Comparison of ENCODE assay signal across 2 cellular contexts in the genomic region with DNA sequence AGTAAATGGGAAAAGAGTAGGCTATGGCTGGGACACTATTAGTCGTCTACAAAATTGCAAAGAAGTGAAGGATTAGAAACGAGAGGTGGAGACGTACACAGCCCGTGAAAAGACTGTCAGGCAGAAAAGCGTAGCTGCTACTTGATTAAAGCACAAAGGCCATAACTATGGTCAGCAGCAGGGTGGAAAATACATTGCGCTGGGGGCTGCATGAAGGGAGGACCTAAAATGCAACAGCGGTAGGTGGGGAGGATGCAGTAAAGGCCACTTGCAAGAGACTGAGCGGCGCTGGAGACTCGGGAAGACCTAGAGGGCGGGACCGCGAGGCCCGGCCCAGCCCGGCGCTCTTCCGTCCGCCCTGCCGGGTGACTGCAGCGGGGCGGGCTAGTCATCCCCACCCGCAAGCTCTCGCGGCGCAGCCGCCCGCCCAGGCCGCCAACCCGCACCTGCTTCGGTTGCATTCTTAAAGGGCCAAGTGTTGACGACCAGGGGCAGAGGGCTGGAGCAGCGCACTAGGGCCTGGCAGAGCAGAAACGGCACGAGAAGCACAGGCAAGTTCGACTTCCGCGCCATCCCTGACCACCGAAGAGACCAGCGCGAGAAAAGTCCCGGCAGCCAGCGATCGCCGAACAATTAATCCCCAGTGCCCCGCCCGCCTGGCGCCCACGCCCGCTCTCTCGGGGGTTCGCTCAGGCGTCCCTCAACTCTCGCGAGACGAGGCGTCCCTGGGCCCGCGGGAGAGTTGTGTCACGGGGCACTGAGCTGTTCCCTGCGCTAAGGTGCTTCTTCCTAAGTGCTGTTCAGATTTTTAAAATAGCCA.
TF ChIP-seq lines count a peak whose summit lies in the region.

TSS of gene AGA (minus strand) at position 635 of the 820 bp plus-strand sequence. CDS start at position 573, 62 bp downstream.

TF ChIP-seq in HEK293, 187 proteins besides CTCF, POLR2A, EP300 and RAD21 (continued from another document and continues in another):
- TF ChIP-seq MZF1 (tag by site-specific recombination; IDR thresholded peaks at IDR 0.05; ENCODE audit: borderline replicate concordance), result peak; percentile 83
- TF ChIP-seq ZBTB8A (tag by site-specific recombination; IDR thresholded peaks at IDR 0.05), result peak; percentile 93
- peak; percentile 75 for TF ChIP-seq KLF9 (tag by site-specific recombination; IDR thresholded peaks at IDR 0.05; ENCODE audit: low read depth)
- TF ChIP-seq ZSCAN18 (tag by site-specific recombination; IDR thresholded peaks at IDR 0.05), result no peak
- TF ChIP-seq OSR2 (tag by site-specific recombination; IDR thresholded peaks at IDR 0.05), result 0 out of 2 replicates have a peak, but pooled peaks have one; percentile 16
- TF ChIP-seq ZFP37 (tag by site-specific recombination; IDR thresholded peaks at IDR 0.05), result peak; percentile 89
- peak; percentile 65; the same call in 1 of the 2 replicates for TF ChIP-seq ZNF610 (tag by site-specific recombination; IDR thresholded peaks at IDR 0.05; ENCODE audit: borderline replicate concordance)
- TF ChIP-seq GFI1B (tag by site-specific recombination; IDR thresholded peaks at IDR 0.05), result no peak
- TF ChIP-seq, protein P1, sequence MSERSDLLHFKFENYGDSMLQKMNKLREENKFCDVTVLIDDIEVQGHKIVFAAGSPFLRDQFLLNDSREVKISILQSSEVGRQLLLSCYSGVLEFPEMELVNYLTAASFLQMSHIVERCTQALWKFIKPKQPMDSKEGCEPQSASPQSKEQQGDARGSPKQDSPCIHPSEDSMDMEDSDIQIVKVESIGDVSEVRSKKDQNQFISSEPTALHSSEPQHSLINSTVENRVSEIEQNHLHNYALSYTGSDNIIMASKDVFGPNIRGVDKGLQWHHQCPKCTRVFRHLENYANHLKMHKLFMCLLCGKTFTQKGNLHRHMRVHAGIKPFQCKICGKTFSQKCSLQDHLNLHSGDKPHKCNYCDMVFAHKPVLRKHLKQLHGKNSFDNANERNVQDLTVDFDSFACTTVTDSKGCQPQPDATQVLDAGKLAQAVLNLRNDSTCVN (tag by site-specific recombination; optimal IDR thresholded peaks at IDR 0.05), result peak; percentile 65
- peak; percentile 38; the same call in 1 of the 2 replicates for TF ChIP-seq ZNF449 (tag by site-specific recombination; IDR thresholded peaks at IDR 0.05)
- no peak for TF ChIP-seq ZFP3 (tag by site-specific recombination; IDR thresholded peaks at IDR 0.05; ENCODE audit: low read depth)
- no peak for TF ChIP-seq ZNF529 (tag by site-specific recombination; IDR thresholded peaks at IDR 0.05; ENCODE audit: insufficient replicate concordance)
- TF ChIP-seq ZSCAN5A (tag by site-specific recombination; IDR thresholded peaks at IDR 0.05), result peak; percentile 67; the same call in 1 of the 2 replicates
- TF ChIP-seq GLI2 (tag by site-specific recombination; IDR thresholded peaks at IDR 0.05; ENCODE audit: borderline replicate concordance, low read depth), result no peak
- TF ChIP-seq ZNF560 (tag by site-specific recombination; IDR thresholded peaks at IDR 0.05; ENCODE audit: borderline replicate concordance), result no peak
- peak; percentile 64 for TF ChIP-seq PRDM10 (tag by site-specific recombination; IDR thresholded peaks at IDR 0.05)

TF ChIP-seq in SK-N-SH, 30 proteins besides CTCF, POLR2A, EP300 and RAD21 (continued from another document):
- TF ChIP-seq, protein P2, sequence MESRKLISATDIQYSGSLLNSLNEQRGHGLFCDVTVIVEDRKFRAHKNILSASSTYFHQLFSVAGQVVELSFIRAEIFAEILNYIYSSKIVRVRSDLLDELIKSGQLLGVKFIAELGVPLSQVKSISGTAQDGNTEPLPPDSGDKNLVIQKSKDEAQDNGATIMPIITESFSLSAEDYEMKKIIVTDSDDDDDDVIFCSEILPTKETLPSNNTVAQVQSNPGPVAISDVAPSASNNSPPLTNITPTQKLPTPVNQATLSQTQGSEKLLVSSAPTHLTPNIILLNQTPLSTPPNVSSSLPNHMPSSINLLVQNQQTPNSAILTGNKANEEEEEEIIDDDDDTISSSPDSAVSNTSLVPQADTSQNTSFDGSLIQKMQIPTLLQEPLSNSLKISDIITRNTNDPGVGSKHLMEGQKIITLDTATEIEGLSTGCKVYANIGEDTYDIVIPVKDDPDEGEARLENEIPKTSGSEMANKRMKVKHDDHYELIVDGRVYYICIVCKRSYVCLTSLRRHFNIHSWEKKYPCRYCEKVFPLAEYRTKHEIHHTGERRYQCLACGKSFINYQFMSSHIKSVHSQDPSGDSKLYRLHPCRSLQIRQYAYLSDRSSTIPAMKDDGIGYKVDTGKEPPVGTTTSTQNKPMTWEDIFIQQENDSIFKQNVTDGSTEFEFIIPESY (IDR thresholded peaks at IDR 0.05; ENCODE audit: borderline replicate concordance, low read depth), result peak; percentile 98
- TF ChIP-seq IRF3 (IDR thresholded peaks at IDR 0.05; ENCODE audit: low read depth, low read length), result no peak
- 0 out of 2 replicates have a peak, but pooled peaks have one; percentile 11 for TF ChIP-seq TCF12 (IDR thresholded peaks at IDR 0.05)
- no peak for TF ChIP-seq RXRA (IDR thresholded peaks at IDR 0.05; ENCODE audit: borderline replicate concordance, low read depth)
- 0 out of 2 replicates have a peak, but pooled peaks have one; percentile 6 for TF ChIP-seq RCOR1 (IDR thresholded peaks at IDR 0.05; ENCODE audit: low read length)
- peak; percentile 87 for TF ChIP-seq POLR2AphosphoS5 (IDR thresholded peaks at IDR 0.05; ENCODE audit: low read depth, low read length)
- no peak for TF ChIP-seq FOXM1 (IDR thresholded peaks at IDR 0.05; ENCODE audit: low read depth)
- TF ChIP-seq MAX (IDR thresholded peaks at IDR 0.05; ENCODE audit: low read depth), result peak; percentile 81
- no peak for TF ChIP-seq FOXJ3 (CRISPR knock-in tag; IDR thresholded peaks at IDR 0.05)
- TF ChIP-seq MXI1 (IDR thresholded peaks at IDR 0.05; ENCODE audit: low read depth, low read length), result peak; percentile 99
- TF ChIP-seq, protein P3, sequence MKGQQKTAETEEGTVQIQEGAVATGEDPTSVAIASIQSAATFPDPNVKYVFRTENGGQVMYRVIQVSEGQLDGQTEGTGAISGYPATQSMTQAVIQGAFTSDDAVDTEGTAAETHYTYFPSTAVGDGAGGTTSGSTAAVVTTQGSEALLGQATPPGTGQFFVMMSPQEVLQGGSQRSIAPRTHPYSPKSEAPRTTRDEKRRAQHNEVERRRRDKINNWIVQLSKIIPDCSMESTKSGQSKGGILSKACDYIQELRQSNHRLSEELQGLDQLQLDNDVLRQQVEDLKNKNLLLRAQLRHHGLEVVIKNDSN (IDR thresholded peaks at IDR 0.05; ENCODE audit: borderline replicate concordance, low read depth), result peak; percentile 64; the same call in 1 of the 2 replicates
- TF ChIP-seq CHD2 (IDR thresholded peaks at IDR 0.05; ENCODE audit: low read length, partially characterized antibody), result peak; percentile 99
